Comparison of ENCODE assay signal across 11 cellular contexts in genomic region chr1:15578921-15579682, GRCh38. TPM values are rescaled to one million over a fixed set of nuclear protein-coding genes. Genes with fewer than 3 reads are reported as not detected.
DNase-seq lines count a peak whose midpoint lies in the region; ATAC-seq and TF ChIP-seq lines count a peak whose summit lies in the region.
"Had no signal": no experiment of that assay in that cellular context is flagged by ENCODE, and none has a peak within 500 bp of the region (broad histone marks: within the 10 kb centered on the region; RNA-seq: fewer than 3 reads in every experiment).

No MANE protein-coding gene starts in this region.

- H3K9me3 Mint-ChIP-seq in natural killer cell treated with Interleukin-12 subunit alpha and Interleukin-12 subunit beta and Interleukin-15 and Interleukin-18, amount 100 ng/mL, for 72 hours = no peaks in the 10 kb centered on the region

- peaks cover 56% of the 10 kb centered on the region for H3K4me1 ChIP-seq in KMS-11 (ENCODE audit: low read depth, poor library complexity, severe bottlenecking)

- H3K27me3 Mint-ChIP-seq in natural killer cell treated with Interleukin-12 subunit alpha and Interleukin-12 subunit beta and Interleukin-15 and Interleukin-18, amount 100 ng/mL, for 72 hours = no peaks in the 10 kb centered on the region

- H3K4me3 Mint-ChIP-seq in natural killer cell treated with Interleukin-12 subunit alpha and Interleukin-12 subunit beta and Interleukin-15 and Interleukin-18, amount 100 ng/mL, for 72 hours = no peak overlapping the region

- H3K9ac ChIP-seq in KMS-11 = peak overlapping the region; percentile 54

- H3K4me1 Mint-ChIP-seq in natural killer cell treated with Interleukin-12 subunit alpha and Interleukin-12 subunit beta and Interleukin-15 and Interleukin-18, amount 100 ng/mL, for 72 hours (ENCODE audit: low read depth in 2 of 2) = peaks cover 10 to 16% of the 10 kb centered on the region in 2 donors

- no peak for ATAC-seq in natural killer cell treated with Interleukin-12 subunit alpha and Interleukin-12 subunit beta and Interleukin-15 and Interleukin-18, amount 100 ng/mL, for 72 hours
- ATAC-seq in GM19397 (IDR thresholded peaks at IDR 0.05; ENCODE audit: unreplicated experiment) (no peak), HG02870 (IDR thresholded peaks at IDR 0.05; ENCODE audit: unreplicated experiment) (no peak)

- DNase-seq in GM12864 (ENCODE audit: low read depth) (peak; percentile 49), UCSD-AML1 (lab: John Stamatoyannopoulos, UW; ENCODE audit: unreplicated experiment) (no peak), SKM-1 treated with dmso at 0.1 percent for 144 hours (lab: John Stamatoyannopoulos, UW; ENCODE audit: unreplicated experiment) (no peak)
- peak; percentile 67 for DNase-seq in activated effector memory CD4-positive, alpha-beta T cell treated with anti-CD3 and anti-CD28 coated beads, Interleukin-2, amount 50 U/mL, for 16 hours
- no peak for DNase-seq in natural killer cell treated with Interleukin-12 subunit alpha and Interleukin-12 subunit beta and Interleukin-15 and Interleukin-18, amount 100 ng/mL, for 72 hours (ENCODE audit: low spot score)

- no peaks in the 10 kb centered on the region; the same call in 1 of the 2 replicates for H3K79me2 ChIP-seq in KMS-11 (ENCODE audit: insufficient read depth, low read depth)

- TF ChIP-seq CTCF in GM12864 (IDR thresholded peaks at IDR 0.05; ENCODE audit: low read depth, low read length, missing control alignments) = no peak
- TF ChIP-seq CTCF in KMS-11 (conservative IDR thresholded peaks at IDR 0.05; ENCODE audit: low read depth, low read length) = no peak

- H3K4me3 ChIP-seq in GM12864 (ENCODE audit: low read depth, low read length) (no peak overlapping the region), KMS-11 (IDR thresholded peaks at IDR 0.05; ENCODE audit: insufficient read depth, low read depth, low read length) (no peak overlapping the region)
- H3K4me3 ChIP-seq: hepatocyte, right atrium auricular region had no signal

- peak overlapping the region; percentile 62 to 74 for H3K27ac Mint-ChIP-seq in natural killer cell treated with Interleukin-12 subunit alpha and Interleukin-12 subunit beta and Interleukin-15 and Interleukin-18, amount 100 ng/mL, for 72 hours

- peak overlapping the region; percentile 90 for H3K4me2 ChIP-seq in KMS-11
- H3K4me2 ChIP-seq: hepatocyte had no signal

- no peaks in the 10 kb centered on the region for H3K36me3 ChIP-seq in KMS-11 (ENCODE audit: insufficient read depth)
- H3K36me3 ChIP-seq: right atrium auricular region had no signal

- H3K27me3 ChIP-seq in KMS-11 (ENCODE audit: insufficient read depth, low read depth) = no peaks in the 10 kb centered on the region
- H3K27me3 ChIP-seq: hepatocyte, right atrium auricular region had no signal

- H4K20me1 ChIP-seq in KMS-11 (ENCODE audit: insufficient read depth) = no peaks in the 10 kb centered on the region

- H3K36me3 Mint-ChIP-seq in natural killer cell treated with Interleukin-12 subunit alpha and Interleukin-12 subunit beta and Interleukin-15 and Interleukin-18, amount 100 ng/mL, for 72 hours = no peaks in the 10 kb centered on the region

- H3K27ac ChIP-seq in KMS-11 = peak overlapping the region; percentile 96
- H3K27ac ChIP-seq: hepatocyte, right atrium auricular region had no signal

- H2AFZ ChIP-seq in KMS-11 (ENCODE audit: low read depth) = peak overlapping the region; percentile 50; the same call in 1 of the 2 replicates
- H2AFZ ChIP-seq: hepatocyte had no signal

RNA-seq across cellular contexts. Expression of gene AGMAT, which starts 5.7 kb away (rescaled TPM):
- 1 to 10 TPM; 3.4 to 8.6 TPM for total RNA-seq in natural killer cell treated with Interleukin-12 subunit alpha and Interleukin-12 subunit beta and Interleukin-15 and Interleukin-18, amount 100 ng/mL, for 72 hours
- total RNA-seq: right atrium auricular region, SK-MEL-5 had no signal

RNA-seq across cellular contexts. Expression of gene DDI2, which starts 38.2 kb away (rescaled TPM):
- total RNA-seq in natural killer cell treated with Interleukin-12 subunit alpha and Interleukin-12 subunit beta and Interleukin-15 and Interleukin-18, amount 100 ng/mL, for 72 hours = 10 to 100 TPM; 35.0 to 55.4 TPM

RNA-seq across cellular contexts. Expression of gene DNAJC16, which starts 52.5 kb away (rescaled TPM):
- 10 to 100 TPM; 15.5 to 23.7 TPM for total RNA-seq in natural killer cell treated with Interleukin-12 subunit alpha and Interleukin-12 subunit beta and Interleukin-15 and Interleukin-18, amount 100 ng/mL, for 72 hours

RNA-seq across cellular contexts. Expression of gene CASP9, which starts 55.1 kb away (rescaled TPM):
- total RNA-seq in natural killer cell treated with Interleukin-12 subunit alpha and Interleukin-12 subunit beta and Interleukin-15 and Interleukin-18, amount 100 ng/mL, for 72 hours = 10 to 100 TPM; 15.1 to 18.0 TPM

Comparison
In these comparisons a context has a peak if more than half of its experiments do, and no peak if none do; other contexts are left out.
1. DNase-seq: peak in GM12864 (single experiment) and activated effector memory CD4-positive, alpha-beta T cell treated with anti-CD3 and anti-CD28 coated beads, Interleukin-2, amount 50 U/mL, for 16 hours (single experiment); none in natural killer cell treated with Interleukin-12 subunit alpha and Interleukin-12 subunit beta and Interleukin-15 and Interleukin-18, amount 100 ng/mL, for 72 hours (single experiment), UCSD-AML1 (single experiment) and SKM-1 treated with dmso at 0.1 percent for 144 hours (single experiment).